1 cellular context compared by ENCODE assay signal in genomic region chr14:100342195-100342594, GRCh38.
TF ChIP-seq lines count a peak whose summit lies in the region.

No MANE protein-coding gene starts in this region.

TF ChIP-seq in K562, 482 proteins besides CTCF, POLR2A, EP300 and RAD21:
- TF ChIP-seq MAZ (CRISPR knock-in tag; conservative IDR thresholded peaks at IDR 0.05 in 1 of 2, IDR thresholded peaks at IDR 0.05 in 1 of 2), result no peak
- TF ChIP-seq POLR2G (IDR thresholded peaks at IDR 0.05; ENCODE audit: low read depth, low read length), result peak; percentile 83
- TF ChIP-seq RBFOX2 (IDR thresholded peaks at IDR 0.05; ENCODE audit: low read depth, low read length), result peak; percentile 58
- peak; percentile 2; the same call in 1 of the 2 replicates for TF ChIP-seq POLR2AphosphoS2 (IDR thresholded peaks at IDR 0.05; ENCODE audit: low read length)
- TF ChIP-seq RBM22 (IDR thresholded peaks at IDR 0.05; ENCODE audit: low read depth, low read length, poor library complexity, severe bottlenecking), result peak; percentile 89
